ENCODE assay signal across 26 cellular contexts in the genomic region with DNA sequence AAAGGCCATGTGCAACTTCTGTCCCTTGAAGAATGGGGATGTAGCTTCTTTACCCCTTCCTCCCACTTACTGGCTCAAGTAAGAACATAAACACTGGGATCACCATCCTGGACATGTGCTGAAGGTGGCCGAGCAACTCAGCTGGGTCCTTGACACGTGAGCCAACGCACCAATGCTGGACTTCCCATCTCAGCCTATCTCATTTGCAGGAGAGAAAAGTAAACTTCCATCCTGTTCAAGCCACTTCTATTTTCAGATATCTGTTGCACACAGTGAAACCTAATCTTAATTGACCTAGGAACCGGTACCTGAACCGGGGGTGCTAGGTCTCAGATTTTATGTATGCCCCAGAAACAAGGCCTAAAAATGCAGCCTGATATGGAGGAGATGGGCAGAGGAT.
DNase-seq lines count a peak whose midpoint lies in the region; ATAC-seq, FAIRE-seq and TF ChIP-seq lines count a peak whose summit lies in the region.
"Had no signal": no experiment of that assay in that cellular context is flagged by ENCODE, and none has a peak within 500 bp of the region (broad histone marks: within the 10 kb centered on the region; RNA-seq: fewer than 3 reads in every experiment).

No MANE protein-coding gene starts in this region.

- H3K27me3 ChIP-seq in cardiac muscle cell = no peaks in the 10 kb centered on the region
- H3K27me3 ChIP-seq in heart left ventricle = no peaks in the 10 kb centered on the region
- H3K27me3 ChIP-seq in body of pancreas = no peaks in the 10 kb centered on the region
- H3K27me3 ChIP-seq in keratinocyte (ENCODE audit: control insufficient read depth, extremely low read depth, insufficient read depth, low read length) = no peaks in the 10 kb centered on the region
- H3K27me3 ChIP-seq in pancreas = no peaks in the 10 kb centered on the region
- H3K27me3 ChIP-seq: BE2C; BLaER1 treated with 17β-estradiol and CSF1 and Interleukin-3, amounts not matched to agents 10 nM and 100 nM had no signal

- H3K4me3 ChIP-seq in cardiac muscle cell (no peak overlapping the region), heart left ventricle (no peak overlapping the region), body of pancreas (no peak overlapping the region), keratinocyte (ENCODE audit: control insufficient read depth in 2 of 3, extremely low read depth in 1 of 3, insufficient read depth in 2 of 3, low read depth in 1 of 3, low read length in 3 of 3) (no peak overlapping the region), pancreas (no peak overlapping the region)
- H3K4me3 ChIP-seq: A549; BLaER1 treated with 17β-estradiol and CSF1 and Interleukin-3, amounts not matched to agents 10 nM and 100 nM; GM12878; GM23248 had no signal

- H3K4me1 ChIP-seq in cardiac muscle cell (ENCODE audit: low read depth) (no peaks in the 10 kb centered on the region), heart left ventricle (peaks cover 0 to 22% (median 3%) of the 10 kb centered on the region in 12 donors), body of pancreas (peaks cover 12% of the 10 kb centered on the region), keratinocyte (ENCODE audit: control insufficient read depth, extremely low read depth, insufficient read depth, low read length) (no peaks in the 10 kb centered on the region), pancreas (peaks cover 0 to 6% (median 0%) of the 10 kb centered on the region in 3 donors)
- H3K4me1 ChIP-seq: A549; BLaER1 treated with 17β-estradiol and CSF1 and Interleukin-3, amounts not matched to agents 10 nM and 100 nM had no signal

- dilution Hi-C loops in keratinocyte (cut with MboI; ENCODE audit: extremely low pct_ligation_motif_present, low sequenced_read_pairs) = no loop called here

- H3K9me3 ChIP-seq in cardiac muscle cell (ENCODE audit: low read depth) (no peaks in the 10 kb centered on the region), heart left ventricle (no peaks in the 10 kb centered on the region), body of pancreas (no peaks in the 10 kb centered on the region), keratinocyte (ENCODE audit: control insufficient read depth, low read depth, low read length) (no peaks in the 10 kb centered on the region), pancreas (no peaks in the 10 kb centered on the region)
- H3K9me3 ChIP-seq: A549, BE2C had no signal

- ATAC-seq in heart left ventricle (no peak), body of pancreas (peak; percentile 48), pancreas (peak; percentile 40 to 88 (median 78)), HG03442 (IDR thresholded peaks at IDR 0.05; ENCODE audit: unreplicated experiment) (no peak)
- ATAC-seq: A549, GM12878 had no signal

- WGBS in heart left ventricle, 4 donors = 97 to 100% (median 98%) methylated on average over 5 of the region's 5 CpGs
- 37 to 63% methylated on average over 5 of the region's 5 CpGs for WGBS in body of pancreas, 2 donors
- WGBS in pancreas, 2 donors = 37 to 39% methylated on average over 5 of the region's 5 CpGs

- no peak for TF ChIP-seq CTCF in cardiac muscle cell (IDR thresholded peaks at IDR 0.05; ENCODE audit: low read depth, low read length)
- no peak for TF ChIP-seq CTCF in heart left ventricle (IDR thresholded peaks at IDR 0.05)
- TF ChIP-seq CTCF in body of pancreas (IDR thresholded peaks at IDR 0.05) = no peak
- TF ChIP-seq CTCF in keratinocyte (optimal IDR thresholded peaks at IDR 0.05 in 1 of 3, IDR thresholded peaks at IDR 0.05 in 1 of 3, conservative IDR thresholded peaks at IDR 0.05 in 1 of 3; ENCODE audit: extremely low read depth in 1 of 3, insufficient read depth in 2 of 3, low read length in 3 of 3) = no peak
- no peak for TF ChIP-seq CTCF in pancreas (IDR thresholded peaks at IDR 0.05)

- H2AFZ ChIP-seq in keratinocyte (ENCODE audit: control insufficient read depth, low read length) = no peak overlapping the region
- H2AFZ ChIP-seq: GM23248 had no signal

- H3K36me3 ChIP-seq in cardiac muscle cell (no peaks in the 10 kb centered on the region), heart left ventricle (peaks cover 0 to 8% (median 2%) of the 10 kb centered on the region in 9 donors), body of pancreas (replicated peaks in 1 of 2; ENCODE audit: insufficient read depth in 1 of 2, low read depth in 2 of 2) (peaks cover 0 to 2% of the 10 kb centered on the region in 2 donors), keratinocyte (ENCODE audit: control insufficient read depth in 2 of 2, extremely low read depth in 1 of 2, insufficient read depth in 2 of 2, low read length in 2 of 2) (peaks cover 2 to 7% of the 10 kb centered on the region in 2 experiments), pancreas (no peaks in the 10 kb centered on the region)
- H3K36me3 ChIP-seq: BE2C had no signal

- peak; percentile 5 for FAIRE-seq in keratinocyte (lab: Jason Lieb, UNC)
- FAIRE-seq in pancreas (lab: Jason Lieb, UNC) = no peak
- FAIRE-seq: A549, D721Med, GM12878, H1 had no signal

- H3K4me2 ChIP-seq in keratinocyte (ENCODE audit: control insufficient read depth, extremely low read depth, insufficient read depth, low read depth, low read length) = no peak overlapping the region
- H3K4me2 ChIP-seq: A549; BLaER1 treated with 17β-estradiol and CSF1 and Interleukin-3, amounts not matched to agents 10 nM and 100 nM had no signal

- intact Hi-C loops in heart left ventricle (cut with DNase I) (no loop called here), body of pancreas (cut with DNase I) (no loop called here), pancreas (cut with DNase I) (no loop called here)

- no peaks in the 10 kb centered on the region for H3K9me1 ChIP-seq in keratinocyte (ENCODE audit: control insufficient read depth, extremely low read depth, insufficient read depth, low read length)

- H4K20me1 ChIP-seq in keratinocyte (ENCODE audit: control insufficient read depth, extremely low read depth, insufficient read depth, low read length) = no peaks in the 10 kb centered on the region
- H4K20me1 ChIP-seq: BLaER1 treated with 17β-estradiol and CSF1 and Interleukin-3, amounts not matched to agents 10 nM and 100 nM had no signal

- no peak for DNase-seq in cardiac muscle cell (ENCODE audit: low read depth in 1 of 2, low spot score in 1 of 2)
- no peak for DNase-seq in heart left ventricle
- DNase-seq in body of pancreas = peak in 3 of 4 donors; percentile 27 to 48 (median 45)
- no peak for DNase-seq in keratinocyte (ENCODE audit: low read depth, low spot score)
- peak in 1 of 6 donors; percentile 22 for DNase-seq in pancreas
- no peak for DNase-seq in activated CD4-positive, CD25-positive, alpha-beta regulatory T cell treated with anti-CD3 and anti-CD28 coated beads, Interleukin-2, amount 50 U/mL, for 72 hours
- no peak for DNase-seq in GM19240 (ENCODE audit: insufficient read length, low spot score)
- DNase-seq: 8988T; ACHN; AML-193; CD4-positive, alpha-beta T cell; CD8-positive, alpha-beta memory T cell; DMS 273 treated with DMSO at 0.1 percent for 48 hours; DMS79; EL; GDM1; GM23248; H7; HCEC 1CT had no signal

- H3K79me2 ChIP-seq in keratinocyte (ENCODE audit: control insufficient read depth, insufficient read depth, low read length) = no peaks in the 10 kb centered on the region

- H3K27ac ChIP-seq in cardiac muscle cell (peak overlapping the region; percentile 17), heart left ventricle (peak overlapping the region in 2 of 12 donors; percentile 78 to 82), body of pancreas (no peak overlapping the region), keratinocyte (ENCODE audit: control insufficient read depth, insufficient read depth, low read length) (no peak overlapping the region), pancreas (no peak overlapping the region)
- H3K27ac ChIP-seq: BLaER1 treated with 17β-estradiol and CSF1 and Interleukin-3, amounts not matched to agents 10 nM and 100 nM; GM23248 had no signal

- no peak overlapping the region for H3K9ac ChIP-seq in keratinocyte (ENCODE audit: control insufficient read depth, extremely low read depth, insufficient read depth, low read length)
- H3K9ac ChIP-seq: BLaER1 treated with 17β-estradiol and CSF1 and Interleukin-3, amounts not matched to agents 10 nM and 100 nM; GM23248 had no signal

- TF ChIP-seq POLR2A in heart left ventricle (IDR thresholded peaks at IDR 0.05) (no peak), body of pancreas (IDR thresholded peaks at IDR 0.05) (no peak)

Comparison
In these comparisons a context has a peak if more than half of its experiments do, and no peak if none do; other contexts are left out.
1. DNase-seq: peak in body of pancreas (3 of 4); none in cardiac muscle cell (0 of 2), heart left ventricle (0 of 5), keratinocyte (single experiment), activated CD4-positive, CD25-positive, alpha-beta regulatory T cell treated with anti-CD3 and anti-CD28 coated beads, Interleukin-2, amount 50 U/mL, for 72 hours (single experiment) and GM19240 (single experiment).
2. ATAC-seq: peak in body of pancreas (single experiment) and pancreas (4 of 4); none in heart left ventricle (0 of 4) and HG03442 (single experiment).